In the genomic region with DNA sequence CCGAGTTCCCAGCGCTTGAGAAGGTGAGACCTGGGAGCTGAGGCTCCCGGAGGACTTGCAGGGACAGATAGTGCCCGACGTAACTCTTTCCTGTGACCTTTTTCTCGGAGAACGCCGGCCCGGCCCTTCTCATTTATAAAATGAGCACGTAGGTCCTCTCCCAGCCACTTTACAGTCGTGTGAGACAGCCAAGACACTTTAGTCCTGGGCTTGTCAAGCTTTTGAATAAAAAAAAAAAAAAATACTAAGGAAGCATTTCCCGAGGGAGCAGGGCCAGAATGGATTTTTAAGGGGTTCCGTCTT, we compare ENCODE assay signal across 8 cellular contexts. TPM values are rescaled to one million over a fixed set of nuclear protein-coding genes. Genes with fewer than 3 reads are reported as not detected.
DNase-seq lines count a peak whose midpoint lies in the region; ATAC-seq, FAIRE-seq and TF ChIP-seq lines count a peak whose summit lies in the region.

No MANE protein-coding gene starts in this region.

- H3K4me3 ChIP-seq in CD8-positive, alpha-beta T cell (ENCODE audit: low read depth, low read length): peak overlapping the region; percentile 51
- H3K4me3 ChIP-seq in OCI-LY3 (ENCODE audit: low read length): peak overlapping the region; percentile 73

- H3K4me3 Mint-ChIP-seq in CD8-positive, alpha-beta T cell: peak overlapping the region; percentile 97
- H3K4me3 Mint-ChIP-seq in endothelial cell (ENCODE audit: unreplicated experiment) (peak overlapping the region; percentile 96), osteocyte (ENCODE audit: unreplicated experiment) (peak overlapping the region; percentile 93)

- TF ChIP-seq CTCF in CD8-positive, alpha-beta T cell (IDR thresholded peaks at IDR 0.05): no peak
- TF ChIP-seq CTCF in OCI-LY3 (IDR thresholded peaks at IDR 0.05; ENCODE audit: low read depth, low read length): no peak
- no peak for TF ChIP-seq CTCF in endothelial cell (IDR thresholded peaks at IDR 0.05; ENCODE audit: unreplicated experiment)
- no peak for TF ChIP-seq CTCF in osteocyte (IDR thresholded peaks at IDR 0.05)

- no peaks in the 10 kb centered on the region for H4K20me1 ChIP-seq in OCI-LY3 (ENCODE audit: insufficient read depth, low read length)

- no peaks in the 10 kb centered on the region for H3K36me3 ChIP-seq in CD8-positive, alpha-beta T cell (ENCODE audit: insufficient read depth, low read length)
- no peaks in the 10 kb centered on the region for H3K36me3 ChIP-seq in OCI-LY3 (replicated peaks; ENCODE audit: low read depth, low read length)

- no peaks in the 10 kb centered on the region for H3K27me3 ChIP-seq in CD8-positive, alpha-beta T cell (ENCODE audit: insufficient read depth, low read length)
- H3K27me3 ChIP-seq in OCI-LY3 (ENCODE audit: low read depth, low read length): no peaks in the 10 kb centered on the region

- no peaks in the 10 kb centered on the region for H3K9me3 ChIP-seq in CD8-positive, alpha-beta T cell (ENCODE audit: low read length)
- no peaks in the 10 kb centered on the region for H3K9me3 ChIP-seq in OCI-LY3 (ENCODE audit: insufficient read depth, low read length)

- TF ChIP-seq POLR2A in H54 (IDR thresholded peaks at IDR 0.05; ENCODE audit: low read depth, low read length): no peak

- no peak for ATAC-seq in CD8-positive, alpha-beta T cell
- ATAC-seq in GM19328 (IDR thresholded peaks at IDR 0.05; ENCODE audit: unreplicated experiment): no peak

- peaks cover 3% of the 10 kb centered on the region for H3K36me3 Mint-ChIP-seq in CD8-positive, alpha-beta T cell
- H3K36me3 Mint-ChIP-seq in endothelial cell (ENCODE audit: low read depth, unreplicated experiment): peaks cover 2% of the 10 kb centered on the region
- H3K36me3 Mint-ChIP-seq in osteocyte (ENCODE audit: unreplicated experiment): no peaks in the 10 kb centered on the region

- H3K27me3 Mint-ChIP-seq in CD8-positive, alpha-beta T cell (ENCODE audit: low read depth): no peaks in the 10 kb centered on the region
- H3K27me3 Mint-ChIP-seq in endothelial cell (ENCODE audit: unreplicated experiment) (peaks cover 14% of the 10 kb centered on the region), osteocyte (ENCODE audit: unreplicated experiment) (no peaks in the 10 kb centered on the region)

- POLR2A ChIA-PET in CD8-positive, alpha-beta T cell (lab: Charles Lee): interaction anchor here (0.7 to 2.9 kb wide), 11 partner anchors 8 to 288 kb away, joined by 3 to 31 read pairs (median 3); partner anchors contain the start of genes ALKBH5 and MIEF2

- peak overlapping the region; percentile 69 for H3K27ac ChIP-seq in CD8-positive, alpha-beta T cell (ENCODE audit: low read depth, low read length)
- no peak overlapping the region for H3K27ac ChIP-seq in OCI-LY3 (ENCODE audit: low read length)

- H3K79me2 ChIP-seq in OCI-LY3 (ENCODE audit: low read length): no peaks in the 10 kb centered on the region

- no peak overlapping the region for H3K9ac ChIP-seq in OCI-LY3 (ENCODE audit: low read length)

- FAIRE-seq in H54 (lab: Jason Lieb, UNC): no peak

- CTCF ChIA-PET in CD8-positive, alpha-beta T cell (lab: Charles Lee): interaction anchor here (0.9 to 2.4 kb wide), 6 partner anchors 12 to 82 kb away, joined by 3 to 6 read pairs (median 4); no protein-coding TSS in a partner anchor

- H2AFZ ChIP-seq in OCI-LY3 (ENCODE audit: low read depth, low read length): no peak overlapping the region

- peak overlapping the region; percentile 59 for H3K4me2 ChIP-seq in OCI-LY3 (ENCODE audit: low read length)

- H3K27ac Mint-ChIP-seq in CD8-positive, alpha-beta T cell: peak overlapping the region; percentile 91
- H3K27ac Mint-ChIP-seq in endothelial cell (ENCODE audit: unreplicated experiment) (peak overlapping the region; percentile 94), osteocyte (ENCODE audit: unreplicated experiment) (peak overlapping the region; percentile 94)

- H3K4me1 Mint-ChIP-seq in CD8-positive, alpha-beta T cell (ENCODE audit: low read depth): peaks cover 35% of the 10 kb centered on the region
- H3K4me1 Mint-ChIP-seq in endothelial cell (ENCODE audit: unreplicated experiment) (peaks cover 19% of the 10 kb centered on the region), osteocyte (ENCODE audit: unreplicated experiment) (peaks cover 31% of the 10 kb centered on the region)

- peaks cover 13% of the 10 kb centered on the region for H3K4me1 ChIP-seq in CD8-positive, alpha-beta T cell (ENCODE audit: insufficient read depth, low read length)
- H3K4me1 ChIP-seq in OCI-LY3 (ENCODE audit: low read length): 0 out of 2 replicates have a peak, but pooled peaks cover 2% of the 10 kb centered on the region

- intact Hi-C loops in CD8-positive, alpha-beta T cell (cut with DNase I, micrococcal nuclease): loop anchor here (1.0 to 10.0 kb wide), 17 partner anchors 15 to 692 kb away; partner anchors contain the start of genes ALKBH5 (in 2 of the 2), ATPAF2 (in 2 of the 2), GID4 (in 2 of the 2) and PEMT (in 2 of the 2)

- no peaks in the 10 kb centered on the region for H3K9me3 Mint-ChIP-seq in CD8-positive, alpha-beta T cell
- H3K9me3 Mint-ChIP-seq in endothelial cell (ENCODE audit: unreplicated experiment) (no peaks in the 10 kb centered on the region), osteocyte (ENCODE audit: unreplicated experiment) (no peaks in the 10 kb centered on the region)

- no peak for DNase-seq in CD8-positive, alpha-beta T cell
- DNase-seq in endothelial cell (ENCODE audit: low spot score): no peak
- DNase-seq in osteocyte (ENCODE audit: extremely low spot score, unreplicated experiment): no peak
- DNase-seq in stimulated activated CD4-positive, alpha-beta T cell treated with anti-CD3 and anti-CD28 coated beads, Interleukin-15, amount 100 ng/mL, for 24 hours: no peak
- DNase-seq in cerebellum (ENCODE audit: low spot score): no peak
- DNase-seq in H54 (ENCODE audit: insufficient read length, low spot score): no peak

RNA-seq across cellular contexts. Expression of gene DRC3, which starts 0.2 kb away (rescaled TPM):
- total RNA-seq in CD8-positive, alpha-beta T cell: under 1 TPM; 0.61 to 0.90 TPM
- total RNA-seq in endothelial cell (ENCODE audit: unreplicated experiment) (4.3 TPM), osteocyte (2.1 and 2.9 TPM in 2 replicates), cerebellum (4.3 TPM)

RNA-seq across cellular contexts. Expression of gene TOM1L2, which starts 0.7 kb away (rescaled TPM):
- 10 to 100 TPM; 15.4 to 20.9 TPM for total RNA-seq in CD8-positive, alpha-beta T cell
- total RNA-seq in endothelial cell (ENCODE audit: unreplicated experiment) (26.9 TPM), osteocyte (69.7 and 69.8 TPM in 2 replicates), cerebellum (39.2 TPM)
